In the genomic region with DNA sequence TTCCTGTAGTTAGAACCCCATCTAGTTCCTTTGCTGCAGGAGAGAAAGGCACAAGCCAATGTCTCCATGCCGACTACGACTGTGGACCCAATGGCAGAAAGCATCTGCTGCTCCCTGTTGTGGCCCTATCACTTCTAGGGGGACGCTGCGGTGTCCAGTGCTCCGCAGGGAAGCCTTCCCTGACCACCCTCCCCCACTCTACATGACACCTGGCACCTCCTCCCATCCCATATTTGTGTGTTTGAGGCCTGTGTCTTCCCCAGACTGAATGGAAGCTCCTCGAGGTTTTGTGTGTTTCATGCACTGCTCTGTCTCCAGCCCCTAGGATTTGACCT, we compare ENCODE assay signal across 10 cellular contexts.
"Had no signal": no experiment of that assay in that cellular context is flagged by ENCODE, and none has a peak within 500 bp of the region (broad histone marks: within the 10 kb centered on the region; RNA-seq: fewer than 3 reads in every experiment).

No MANE protein-coding gene starts in this region.

- H3K27me3 Mint-ChIP-seq: activated CD4-positive, alpha-beta T cell treated with anti-CD3 and anti-CD28 coated beads, Interleukin-2, amount 10 ng/mL, durations not matched to agents 7 days and 5 days had no signal

- H3K27me3 ChIP-seq: cardiac muscle cell, gastroesophageal sphincter, thyroid gland, uterus had no signal

- FAIRE-seq: colon had no signal

- H3K27ac Mint-ChIP-seq: activated CD4-positive, alpha-beta T cell treated with anti-CD3 and anti-CD28 coated beads, Interleukin-2, amount 10 ng/mL, durations not matched to agents 7 days and 5 days; mesothelial cell of epicardium had no signal

- H3K9me3 Mint-ChIP-seq: activated CD4-positive, alpha-beta T cell treated with anti-CD3 and anti-CD28 coated beads, Interleukin-2, amount 10 ng/mL, durations not matched to agents 7 days and 5 days; mesothelial cell of epicardium had no signal

- H3K36me3 ChIP-seq: thyroid gland, uterus had no signal

- H3K4me1 Mint-ChIP-seq: activated CD4-positive, alpha-beta T cell treated with anti-CD3 and anti-CD28 coated beads, Interleukin-2, amount 10 ng/mL, durations not matched to agents 7 days and 5 days had no signal

- H3K4me3 Mint-ChIP-seq: activated CD4-positive, alpha-beta T cell treated with anti-CD3 and anti-CD28 coated beads, Interleukin-2, amount 10 ng/mL, durations not matched to agents 7 days and 5 days; mesothelial cell of epicardium had no signal

- H3K9me3 ChIP-seq: gastroesophageal sphincter, thyroid gland, uterus had no signal

- H3K27ac ChIP-seq: cardiac muscle cell had no signal

- ATAC-seq: SK-N-SH treated with all-trans-retinoic acid at 6 μM for 48 hours had no signal

- DNase-seq: activated CD4-positive, alpha-beta T cell treated with anti-CD3 and anti-CD28 coated beads, Interleukin-2, amount 10 ng/mL, durations not matched to agents 7 days and 5 days; occipital lobe; thyroid gland had no signal

- H3K4me3 ChIP-seq: cardiac muscle cell, skin epidermis, thyroid gland, uterus had no signal
